12 cellular contexts compared by ENCODE assay signal in genomic region chr12:49808686-49809368, GRCh38. TPM values are rescaled to one million over a fixed set of nuclear protein-coding genes. Genes with fewer than 3 reads are reported as not detected.
DNase-seq lines count a peak whose midpoint lies in the region; ATAC-seq, FAIRE-seq and TF ChIP-seq lines count a peak whose summit lies in the region.
"Had no signal": no experiment of that assay in that cellular context is flagged by ENCODE, and none has a peak within 500 bp of the region (broad histone marks: within the 10 kb centered on the region; RNA-seq: fewer than 3 reads in every experiment).

No MANE protein-coding gene starts in this region.

- H3K27me3 ChIP-seq in H9 (ENCODE audit: insufficient read depth, low read length) (no peaks in the 10 kb centered on the region), H1 (replicated peaks in 1 of 4; ENCODE audit: control insufficient read depth in 3 of 4, extremely low read depth in 1 of 4, insufficient read depth in 3 of 4, low read length in 3 of 4) (no peaks in the 10 kb centered on the region), lower lobe of right lung (ENCODE audit: low read depth) (no peaks in the 10 kb centered on the region), sigmoid colon (no peaks in the 10 kb centered on the region)
- H3K27me3 ChIP-seq in naive thymus-derived CD4-positive, alpha-beta T cell (ENCODE audit: control insufficient read depth in 2 of 2, insufficient read depth in 2 of 2, low read length in 2 of 2) = no peaks in the 10 kb centered on the region

- no peak overlapping the region for H2AFZ ChIP-seq in H9 (ENCODE audit: low read length)
- no peak overlapping the region for H2AFZ ChIP-seq in H1 (ENCODE audit: low read length)

- H3K4ac ChIP-seq in H9 (ENCODE audit: low read depth, low read length) (no peak overlapping the region), H1 (replicated peaks; ENCODE audit: insufficient read length, low read depth, low read length) (peak overlapping the region; percentile 55)

- no CpG with 5 or more reads among the region's 14 CpGs for WGBS in H9 (ENCODE audit: extremely low coverage, insufficient read length, low lambda C conversion rate)
- WGBS in H1 (ENCODE audit: extremely low coverage in 1 of 2, insufficient coverage in 1 of 2, insufficient read length in 1 of 2, insufficient replicate concordance in 2 of 2, low coverage in 1 of 2, low lambda C conversion rate in 2 of 2, missing lambda C conversion rate in 1 of 2), 2 experiments = 74% methylated on average over 10 of the region's 14 CpGs; no CpG with 5 or more reads in 1 of the 2 experiments
- WGBS in sigmoid colon, 2 donors = 73 to 81% methylated on average over 14 of the region's 14 CpGs

- no peaks in the 10 kb centered on the region; a peak in 1 of 5 replicates for H3K9me3 Mint-ChIP-seq in H9
- H3K9me3 Mint-ChIP-seq in naive thymus-derived CD4-positive, alpha-beta T cell = no peaks in the 10 kb centered on the region
- H3K9me3 Mint-ChIP-seq: activated CD8-positive, alpha-beta T cell treated with anti-CD3 and anti-CD28 coated beads for 36 hours had no signal

- H3K9me3 ChIP-seq in H9 (ENCODE audit: control insufficient read depth, low read depth, low read length) = no peaks in the 10 kb centered on the region
- no peaks in the 10 kb centered on the region for H3K9me3 ChIP-seq in H1 (ENCODE audit: insufficient read depth in 2 of 2, low read depth in 1 of 2, low read length in 1 of 2)
- no peaks in the 10 kb centered on the region for H3K9me3 ChIP-seq in lower lobe of right lung
- no peaks in the 10 kb centered on the region for H3K9me3 ChIP-seq in sigmoid colon
- H3K9me3 ChIP-seq in naive thymus-derived CD4-positive, alpha-beta T cell (ENCODE audit: control insufficient read depth in 2 of 3, low read length in 3 of 3) = no peaks in the 10 kb centered on the region

- no peak for FAIRE-seq in H1 (lab: Jason Lieb, UNC)
- FAIRE-seq: GM12891 had no signal

- no peak for TF ChIP-seq RAD21 in H1 (IDR thresholded peaks at IDR 0.05 in 1 of 2, conservative IDR thresholded peaks at IDR 0.05 in 1 of 2; ENCODE audit: low read depth in 2 of 2, low read length in 2 of 2)

- H3K4me3 Mint-ChIP-seq in H9 = no peak overlapping the region; a peak in 1 of 5 replicates
- H3K4me3 Mint-ChIP-seq in naive thymus-derived CD4-positive, alpha-beta T cell = no peak overlapping the region
- H3K4me3 Mint-ChIP-seq: activated CD8-positive, alpha-beta T cell treated with anti-CD3 and anti-CD28 coated beads for 36 hours had no signal

- no peak overlapping the region for H2BK20ac ChIP-seq in H9 (ENCODE audit: low read depth, low read length, poor library complexity, severe bottlenecking)
- peak overlapping the region; percentile 87; the same call in 1 of the 2 replicates for H2BK20ac ChIP-seq in H1 (ENCODE audit: low read length)

- TF ChIP-seq EP300 in H1 (IDR thresholded peaks at IDR 0.05; ENCODE audit: borderline replicate concordance in 1 of 2, low read depth in 2 of 2, low read length in 2 of 2) (no peak), sigmoid colon (IDR thresholded peaks at IDR 0.05) (no peak)

- peak; percentile 70 to 80 for ATAC-seq in lower lobe of right lung
- no peak for ATAC-seq in naive thymus-derived CD4-positive, alpha-beta T cell
- ATAC-seq: activated CD8-positive, alpha-beta T cell treated with anti-CD3 and anti-CD28 coated beads for 36 hours had no signal

- H3T11ph ChIP-seq in H9 (ENCODE audit: low read length) = no peak overlapping the region

- in situ Hi-C loops in KBM-7 (cut with MboI; ENCODE audit: low pct_unique_long_range_greater_than_20kb, low sequenced_read_pairs) = no loop called here

- no peaks in the 10 kb centered on the region for H3K79me2 ChIP-seq in H9 (ENCODE audit: insufficient read depth, low read length)
- peaks cover 0 to 15% of the 10 kb centered on the region in 2 experiments; a peak in 1 of 4 replicates for H3K79me2 ChIP-seq in H1 (ENCODE audit: control insufficient read depth in 1 of 2, insufficient read depth in 2 of 2, low read length in 2 of 2)

- H2BK12ac ChIP-seq in H9 (ENCODE audit: insufficient read length, low read depth, low read length) (no peak overlapping the region), H1 (ENCODE audit: low read depth, low read length) (peak overlapping the region; percentile 88)

- peak overlapping the region; percentile 30 for H3K18ac ChIP-seq in H9 (ENCODE audit: insufficient read length, low read depth, low read length)
- peak overlapping the region; percentile 60 for H3K18ac ChIP-seq in H1 (ENCODE audit: extremely low read depth, low read length)

- POLR2A ChIA-PET in H1 (lab: Charles Lee; ENCODE audit: partially characterized antibody) = interaction anchor here (0.6 to 4.7 kb wide), 12 partner anchors 8 to 241 kb away, joined by 3 to 59 read pairs (median 4); partner anchors contain the start of genes NCKAP5L and TMBIM6
- POLR2A ChIA-PET in naive thymus-derived CD4-positive, alpha-beta T cell (lab: Charles Lee) = no interaction called here

- no peaks in the 10 kb centered on the region for H4K20me1 ChIP-seq in H9 (ENCODE audit: control insufficient read depth, insufficient read depth, insufficient read length)
- peaks cover 2 to 8% of the 10 kb centered on the region in 2 experiments for H4K20me1 ChIP-seq in H1 (replicated peaks in 1 of 2; ENCODE audit: control insufficient read depth in 1 of 2, insufficient read depth in 2 of 2, low read length in 2 of 2)

- H2BK5ac ChIP-seq in H9 (ENCODE audit: insufficient read length, low read length) (no peak overlapping the region), H1 (ENCODE audit: low read depth, low read length) (peak overlapping the region; percentile 86)

- intact Hi-C loops in lower lobe of right lung (cut with DNase I) (no loop called here), sigmoid colon (cut with DNase I) (no loop called here)
- intact Hi-C loops in naive thymus-derived CD4-positive, alpha-beta T cell (cut with micrococcal nuclease) = no loop called here

- no peaks in the 10 kb centered on the region for H3K79me1 ChIP-seq in H9 (ENCODE audit: insufficient read depth, low read depth, low read length, poor library complexity, severe bottlenecking)
- H3K79me1 ChIP-seq in H1 (ENCODE audit: low read depth, low read length) = peaks cover 7% of the 10 kb centered on the region; the same call in 1 of the 2 replicates

- no peak overlapping the region for H3K23ac ChIP-seq in H9 (ENCODE audit: insufficient read length, low read depth, low read length)
- no peak overlapping the region for H3K23ac ChIP-seq in H1 (ENCODE audit: insufficient read length)

- no peak overlapping the region for H3K56ac ChIP-seq in H9 (ENCODE audit: insufficient read length, low read depth, low read length)
- H3K56ac ChIP-seq in H1 (replicated peaks; ENCODE audit: insufficient read length, low read depth, low read length) = no peak overlapping the region

- H4K5ac ChIP-seq in H9 (ENCODE audit: insufficient read length, low read depth, low read length) = no peak overlapping the region
- H4K5ac ChIP-seq in H1 (ENCODE audit: insufficient read length, low read depth, low read length) = peak overlapping the region; percentile 46

- TF ChIP-seq POLR2A in H1 (IDR thresholded peaks at IDR 0.05; ENCODE audit: control extremely low read depth in 1 of 2, low read depth in 2 of 2, low read length in 2 of 2) (no peak), sigmoid colon (IDR thresholded peaks at IDR 0.05) (no peak)

- TF ChIP-seq CTCF in H9 (conservative IDR thresholded peaks at IDR 0.05) (no peak), H1 (IDR thresholded peaks at IDR 0.05; ENCODE audit: control extremely low read depth in 1 of 3, insufficient read depth in 1 of 3, low read depth in 1 of 3, low read length in 3 of 3) (no peak), lower lobe of right lung (IDR thresholded peaks at IDR 0.05) (no peak), sigmoid colon (IDR thresholded peaks at IDR 0.05) (no peak)

- H2BK15ac ChIP-seq in H9 (ENCODE audit: low read depth, low read length) (no peak overlapping the region), H1 (ENCODE audit: low read length) (0 out of 2 replicates have a peak overlapping the region, but pooled peaks have one; percentile 81)

- H3K27me3 Mint-ChIP-seq in H9 (ENCODE audit: low read depth) = no peaks in the 10 kb centered on the region
- H3K27me3 Mint-ChIP-seq in naive thymus-derived CD4-positive, alpha-beta T cell = no peaks in the 10 kb centered on the region
- H3K27me3 Mint-ChIP-seq: activated CD8-positive, alpha-beta T cell treated with anti-CD3 and anti-CD28 coated beads for 36 hours had no signal

- H3K4me2 ChIP-seq in H9 (ENCODE audit: insufficient read depth, insufficient read length, low read length) (no peak overlapping the region), H1 (ENCODE audit: insufficient read depth in 1 of 2, low read depth in 2 of 2, low read length in 2 of 2) (peak overlapping the region; percentile 45 to 55; a peak in 3 of 4 replicates)

- H4K8ac ChIP-seq in H9 (replicated peaks; ENCODE audit: insufficient read length, low read depth, low read length) (no peak overlapping the region), H1 (ENCODE audit: extremely low read depth, insufficient read depth, low read length) (no peak overlapping the region)

- no peak overlapping the region; a peak in 1 of 8 replicates for H3K4me3 ChIP-seq in H1 (ENCODE audit: extremely low read depth in 1 of 4, insufficient read depth in 2 of 4, low read depth in 3 of 4, low read length in 4 of 4)
- H3K4me3 ChIP-seq in lower lobe of right lung = peak overlapping the region; percentile 7
- H3K4me3 ChIP-seq in sigmoid colon = no peak overlapping the region
- H3K4me3 ChIP-seq in naive thymus-derived CD4-positive, alpha-beta T cell (ENCODE audit: low read length) = no peak overlapping the region

- H3K36me3 ChIP-seq in H1 (ENCODE audit: control insufficient read depth in 2 of 4, insufficient read depth in 4 of 4, low read length in 3 of 4) (peaks cover 0 to 15% (median 1%) of the 10 kb centered on the region in 4 experiments; a peak in 4 of 8 replicates), lower lobe of right lung (peaks cover 30% of the 10 kb centered on the region), sigmoid colon (peaks cover 11 to 27% (median 17%) of the 10 kb centered on the region in 4 donors)
- peaks cover 0 to 20% (median 0%) of the 10 kb centered on the region in 3 experiments for H3K36me3 ChIP-seq in naive thymus-derived CD4-positive, alpha-beta T cell (ENCODE audit: control insufficient read depth in 2 of 3, insufficient read depth in 3 of 3, low read length in 3 of 3)

- H3K23me2 ChIP-seq in H9 (ENCODE audit: insufficient read length, low read depth, low read length, poor library complexity, severe bottlenecking) (no peaks in the 10 kb centered on the region), H1 (ENCODE audit: low read depth, low read length) (no peaks in the 10 kb centered on the region; the same call in 1 of the 2 replicates)

- H3K14ac ChIP-seq in H9 (ENCODE audit: insufficient read depth, low read length) (peak overlapping the region; percentile 70), H1 (ENCODE audit: insufficient read length) (no peak overlapping the region)

- H3K36me3 Mint-ChIP-seq in H9 (ENCODE audit: insufficient read depth in 1 of 3, low read depth in 3 of 3) = peaks cover 0 to 20% (median 14%) of the 10 kb centered on the region in 3 experiments; a peak in 5 of 7 replicates
- peaks cover 0 to 13% (median 0%) of the 10 kb centered on the region in 5 donors for H3K36me3 Mint-ChIP-seq in naive thymus-derived CD4-positive, alpha-beta T cell

- H3K4me1 Mint-ChIP-seq in H9 = peaks cover 26 to 52% of the 10 kb centered on the region in 2 experiments
- peaks cover 0 to 8% (median 4%) of the 10 kb centered on the region in 7 donors for H3K4me1 Mint-ChIP-seq in naive thymus-derived CD4-positive, alpha-beta T cell

- H3K27ac Mint-ChIP-seq in H9 = peak overlapping the region; percentile 93 to 96 (median 96); a peak in 4 of 7 replicates
- no peak overlapping the region for H3K27ac Mint-ChIP-seq in naive thymus-derived CD4-positive, alpha-beta T cell
- H3K27ac Mint-ChIP-seq: activated CD8-positive, alpha-beta T cell treated with anti-CD3 and anti-CD28 coated beads for 36 hours had no signal

- no peak overlapping the region for H3K27ac ChIP-seq in H9 (ENCODE audit: insufficient read length, low read depth, low read length)
- H3K27ac ChIP-seq in H1 (ENCODE audit: low read depth, low read length) = peak overlapping the region; percentile 62
- peak overlapping the region; percentile 81 for H3K27ac ChIP-seq in lower lobe of right lung
- H3K27ac ChIP-seq in sigmoid colon = peak overlapping the region; percentile 68 to 78 (median 73)
- no peak overlapping the region for H3K27ac ChIP-seq in naive thymus-derived CD4-positive, alpha-beta T cell (ENCODE audit: low read depth, low read length)

- H3K4me1 ChIP-seq in H9 (ENCODE audit: insufficient read depth, low read length) (peaks cover 14% of the 10 kb centered on the region; the same call in 1 of the 2 replicates), H1 (replicated peaks in 1 of 4; ENCODE audit: control insufficient read depth in 3 of 4, insufficient read depth in 4 of 4, low read length in 3 of 4) (peaks cover 16 to 35% (median 22%) of the 10 kb centered on the region in 4 experiments), lower lobe of right lung (peaks cover 29% of the 10 kb centered on the region), sigmoid colon (peaks cover 0 to 37% (median 33%) of the 10 kb centered on the region in 4 donors)
- H3K4me1 ChIP-seq in naive thymus-derived CD4-positive, alpha-beta T cell (ENCODE audit: control insufficient read depth in 2 of 2, insufficient read depth in 2 of 2, low read length in 2 of 2) = no peaks in the 10 kb centered on the region

- H2BK120ac ChIP-seq in H9 (ENCODE audit: low read depth, low read length, poor library complexity, severe bottlenecking) (peak overlapping the region; percentile 70), H1 (replicated peaks; ENCODE audit: low read depth, low read length) (no peak overlapping the region)

- H2AK5ac ChIP-seq in H9 (ENCODE audit: insufficient read length, low read length) (no peak overlapping the region), H1 (ENCODE audit: low read depth, low read length) (peak overlapping the region; percentile 49; the same call in 1 of the 2 replicates)

- CTCF ChIA-PET in H1 (lab: Charles Lee; ENCODE audit: partially characterized antibody) = interaction anchor here (1.0 to 6.4 kb wide), 13 partner anchors 11 to 84 kb away, joined by 3 to 44 read pairs (median 5); no protein-coding TSS in a partner anchor
- CTCF ChIA-PET in naive thymus-derived CD4-positive, alpha-beta T cell (lab: Charles Lee) = interaction anchor here (0.6 kb wide), 1 partner anchor 61 kb away, joined by 3 read pairs; no protein-coding TSS in a partner anchor

- no peak for DNase-seq in H9
- DNase-seq in H1 (ENCODE audit: low read depth in 1 of 2, low spot score in 2 of 2) = no peak
- DNase-seq in lower lobe of right lung = no peak
- DNase-seq in sigmoid colon = peak; percentile 81
- no peak for DNase-seq in KBM-7
- DNase-seq in NCI-H1105 treated with DMSO at 0.1 percent for 48 hours (lab: John Stamatoyannopoulos, UW) = no peak
- no peak for DNase-seq in NCI-H2081 treated with DMSO at 0.1 percent for 48 hours (lab: John Stamatoyannopoulos, UW)
- DNase-seq in naive thymus-derived CD4-positive, alpha-beta T cell = no peak
- DNase-seq: activated CD8-positive, alpha-beta T cell treated with anti-CD3 and anti-CD28 coated beads for 36 hours; RPMI8226; stimulated activated CD4-positive, alpha-beta T cell treated with anti-CD3 and anti-CD28 coated beads, Interleukin-4, amount 100 ng/mL, for 24 hours had no signal

- H4K91ac ChIP-seq in H9 (ENCODE audit: insufficient read length, low read depth, low read length) (peak overlapping the region; percentile 3), H1 (replicated peaks; ENCODE audit: insufficient read length, low read length) (peak overlapping the region; percentile 79)

- H3K9ac ChIP-seq in H9 (ENCODE audit: extremely low read depth, insufficient read length, low read length) = no peak overlapping the region
- H3K9ac ChIP-seq in H1 (replicated peaks in 1 of 4; ENCODE audit: extremely low read depth in 1 of 4, low read depth in 3 of 4, low read length in 3 of 4) = peak overlapping the region in 3 of 4 experiments; percentile 20 to 36 (median 26); a peak in 4 of 7 replicates

RNA-seq across cellular contexts. Expression of gene NCKAP5L, which starts 19.4 kb away (rescaled TPM):
- total RNA-seq in H9 (2021) (27.7 and 28.9 TPM in 2 replicates), lower lobe of right lung (24.5 TPM), sigmoid colon (10 to 100 TPM in 3 of 4 donors, 1 to 10 TPM in 1; 10.0 to 23.3 (median 12.6) TPM)
- total RNA-seq in H1 (2021; fragmentation: NEBNext Ultra II Directional; extraction: Animal tissue kit (Norgen Biotek cat#: 25700)) = 27.9 and 30.2 TPM in 2 replicates
- polyA plus RNA-seq in H1 (2011; rRNA removed) (9.4 and 16.3 TPM in 2 replicates), sigmoid colon (1 to 10 TPM in 2 of 3 donors, under 1 TPM in 1; 0.92 to 5.8 (median 2.4) TPM)
- polyA plus RNA-seq in H1 (2011; cell fraction: cytosol; rRNA removed) = 7.6 TPM
- 23.8 TPM for polyA plus RNA-seq in H1 (2011; cell fraction: nucleus; rRNA removed)
- polyA plus RNA-seq in H1 (2012, experiment 1 of 2) = 12.5 to 17.8 TPM (median 16.7 TPM) in 4 replicates
- 16.1 TPM for polyA plus RNA-seq in H1 (2012, experiment 2 of 2)
- polyA plus RNA-seq in H1 (2013, experiment 1 of 2) = 13.6 TPM
- 12.7 TPM for polyA plus RNA-seq in H1 (2013, experiment 2 of 2)
- 10.2 and 16.9 TPM in 2 replicates for polyA minus RNA-seq in H1 (2011; rRNA and poly(A)+ RNA removed)
- polyA minus RNA-seq in H1 (2011; cell fraction: cytosol; rRNA and poly(A)+ RNA removed) = 16.4 TPM
- polyA minus RNA-seq in H1 (2011; cell fraction: nucleus; rRNA and poly(A)+ RNA removed) = 22.2 TPM
- total RNA-seq in naive thymus-derived CD4-positive, alpha-beta T cell = 10 to 100 TPM in 4 of 5 experiments, 1 to 10 TPM in 1; 4.3 to 27.5 (median 12.0) TPM
- polyA plus RNA-seq in naive thymus-derived CD4-positive, alpha-beta T cell = 1 to 10 TPM; 1.8 to 5.4 TPM

RNA-seq across cellular contexts. Expression of gene BCDIN3D, which starts 34.1 kb away (rescaled TPM):
- total RNA-seq in H9 (2021) = 3.3 and 3.5 TPM in 2 replicates
- total RNA-seq in H1 (2021; fragmentation: NEBNext Ultra II Directional; extraction: Animal tissue kit (Norgen Biotek cat#: 25700)) = 2.4 and 2.5 TPM in 2 replicates
- 1.6 TPM in 2 replicates for polyA plus RNA-seq in H1 (2011; rRNA removed)
- polyA plus RNA-seq in H1 (2011; cell fraction: cytosol; rRNA removed) = 2.0 TPM
- 1.5 TPM for polyA plus RNA-seq in H1 (2011; cell fraction: nucleus; rRNA removed)
- 1.7 to 3.4 TPM (median 2.0 TPM) in 4 replicates for polyA plus RNA-seq in H1 (2012, experiment 1 of 2)
- polyA plus RNA-seq in H1 (2012, experiment 2 of 2) = 1.7 TPM
- polyA plus RNA-seq in H1 (2013, experiment 1 of 2) = 2.2 TPM
- 2.5 TPM for polyA plus RNA-seq in H1 (2013, experiment 2 of 2)
- polyA minus RNA-seq in H1 (2011; rRNA and poly(A)+ RNA removed) = 2.4 and 2.7 TPM in 2 replicates
- polyA minus RNA-seq in H1 (2011; cell fraction: cytosol; rRNA and poly(A)+ RNA removed) = 0.59 TPM
- 1.3 TPM for polyA minus RNA-seq in H1 (2011; cell fraction: nucleus; rRNA and poly(A)+ RNA removed)
- total RNA-seq in lower lobe of right lung = 5.1 TPM
- 1 to 10 TPM; 2.7 to 5.4 (median 3.9) TPM for total RNA-seq in sigmoid colon
- polyA plus RNA-seq in sigmoid colon = 1 to 10 TPM; 1.8 to 3.7 (median 2.1) TPM
- total RNA-seq in naive thymus-derived CD4-positive, alpha-beta T cell = 10 to 100 TPM in 2 of 5 experiments, 1 to 10 TPM in 3; 3.7 to 17.4 (median 6.8) TPM
- polyA plus RNA-seq in naive thymus-derived CD4-positive, alpha-beta T cell = 1 to 10 TPM; 4.8 to 7.4 TPM

Comparison
In these comparisons a context has a peak if more than half of its experiments do, and no peak if none do; other contexts are left out.
1. H3K27ac ChIP-seq: peak in H1 (single experiment), lower lobe of right lung (single experiment) and sigmoid colon (4 of 4); none in H9 (single experiment) and naive thymus-derived CD4-positive, alpha-beta T cell (single experiment).
2. H3K27ac Mint-ChIP-seq: peak in H9 (3 of 3); none in naive thymus-derived CD4-positive, alpha-beta T cell (0 of 9).